In the genomic region with DNA sequence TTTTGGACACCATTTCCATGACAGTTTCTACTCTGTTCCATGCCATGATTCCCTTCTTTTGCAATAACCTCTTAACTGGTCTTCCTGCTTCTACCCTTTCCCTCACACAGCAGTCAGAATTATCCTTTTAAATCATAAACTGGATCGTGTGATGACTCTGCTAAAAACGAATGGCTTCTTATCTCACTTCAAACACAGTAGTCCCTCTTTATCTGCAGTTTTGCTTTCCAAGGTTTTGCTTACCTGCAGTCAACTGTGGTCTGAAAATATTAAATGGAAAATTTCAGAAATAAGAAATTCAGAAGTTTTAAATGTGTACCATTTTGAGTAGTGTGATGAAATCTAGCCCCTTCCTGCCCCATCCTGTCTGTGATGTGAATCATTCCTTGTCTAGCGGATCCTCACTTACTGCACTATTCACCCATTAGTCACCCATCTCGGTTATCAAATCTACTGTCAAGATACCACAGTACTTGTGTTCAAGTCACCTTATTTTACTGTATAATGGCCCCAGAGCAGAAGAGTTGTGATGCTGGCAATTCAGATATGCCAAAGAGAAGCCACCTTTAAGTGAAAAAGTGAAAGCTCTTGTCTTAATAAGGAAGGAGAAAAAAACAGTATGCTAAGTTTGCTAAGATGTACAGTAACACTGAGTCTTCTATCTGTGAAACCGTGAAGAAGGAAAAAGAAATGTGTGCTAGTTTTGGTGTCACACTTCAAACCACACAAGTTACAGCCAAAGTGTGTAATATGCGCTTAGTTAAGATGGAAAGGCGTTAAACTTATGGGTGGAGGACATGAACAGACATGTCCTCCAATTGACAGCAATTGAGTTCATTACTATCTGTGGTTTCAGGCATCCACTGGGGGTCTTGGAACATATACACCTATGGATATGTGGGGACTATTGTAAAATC, we compare ENCODE assay signal across 1 cellular context.
A peak's percentile ranks its signal among the peaks of the same experiment; 100 is the strongest.
TF ChIP-seq lines count a peak whose summit lies in the region.

No MANE protein-coding gene starts in this region.

TF ChIP-seq in K562, 482 proteins besides CTCF, POLR2A, EP300 and RAD21 (continued from another document and continues in another):
- TF ChIP-seq, protein P1, sequence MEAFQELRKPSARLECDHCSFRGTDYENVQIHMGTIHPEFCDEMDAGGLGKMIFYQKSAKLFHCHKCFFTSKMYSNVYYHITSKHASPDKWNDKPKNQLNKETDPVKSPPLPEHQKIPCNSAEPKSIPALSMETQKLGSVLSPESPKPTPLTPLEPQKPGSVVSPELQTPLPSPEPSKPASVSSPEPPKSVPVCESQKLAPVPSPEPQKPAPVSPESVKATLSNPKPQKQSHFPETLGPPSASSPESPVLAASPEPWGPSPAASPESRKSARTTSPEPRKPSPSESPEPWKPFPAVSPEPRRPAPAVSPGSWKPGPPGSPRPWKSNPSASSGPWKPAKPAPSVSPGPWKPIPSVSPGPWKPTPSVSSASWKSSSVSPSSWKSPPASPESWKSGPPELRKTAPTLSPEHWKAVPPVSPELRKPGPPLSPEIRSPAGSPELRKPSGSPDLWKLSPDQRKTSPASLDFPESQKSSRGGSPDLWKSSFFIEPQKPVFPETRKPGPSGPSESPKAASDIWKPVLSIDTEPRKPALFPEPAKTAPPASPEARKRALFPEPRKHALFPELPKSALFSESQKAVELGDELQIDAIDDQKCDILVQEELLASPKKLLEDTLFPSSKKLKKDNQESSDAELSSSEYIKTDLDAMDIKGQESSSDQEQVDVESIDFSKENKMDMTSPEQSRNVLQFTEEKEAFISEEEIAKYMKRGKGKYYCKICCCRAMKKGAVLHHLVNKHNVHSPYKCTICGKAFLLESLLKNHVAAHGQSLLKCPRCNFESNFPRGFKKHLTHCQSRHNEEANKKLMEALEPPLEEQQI (IDR thresholded peaks at IDR 0.05) = no peak
- no peak for TF ChIP-seq ZNF175 (CRISPR knock-in tag; IDR thresholded peaks at IDR 0.05; ENCODE audit: low read depth)
- TF ChIP-seq, protein P2, sequence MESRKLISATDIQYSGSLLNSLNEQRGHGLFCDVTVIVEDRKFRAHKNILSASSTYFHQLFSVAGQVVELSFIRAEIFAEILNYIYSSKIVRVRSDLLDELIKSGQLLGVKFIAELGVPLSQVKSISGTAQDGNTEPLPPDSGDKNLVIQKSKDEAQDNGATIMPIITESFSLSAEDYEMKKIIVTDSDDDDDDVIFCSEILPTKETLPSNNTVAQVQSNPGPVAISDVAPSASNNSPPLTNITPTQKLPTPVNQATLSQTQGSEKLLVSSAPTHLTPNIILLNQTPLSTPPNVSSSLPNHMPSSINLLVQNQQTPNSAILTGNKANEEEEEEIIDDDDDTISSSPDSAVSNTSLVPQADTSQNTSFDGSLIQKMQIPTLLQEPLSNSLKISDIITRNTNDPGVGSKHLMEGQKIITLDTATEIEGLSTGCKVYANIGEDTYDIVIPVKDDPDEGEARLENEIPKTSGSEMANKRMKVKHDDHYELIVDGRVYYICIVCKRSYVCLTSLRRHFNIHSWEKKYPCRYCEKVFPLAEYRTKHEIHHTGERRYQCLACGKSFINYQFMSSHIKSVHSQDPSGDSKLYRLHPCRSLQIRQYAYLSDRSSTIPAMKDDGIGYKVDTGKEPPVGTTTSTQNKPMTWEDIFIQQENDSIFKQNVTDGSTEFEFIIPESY (CRISPR knock-in tag; IDR thresholded peaks at IDR 0.05) = peak; percentile 69; the same call in 1 of the 2 replicates
- no peak for TF ChIP-seq XRCC3 (IDR thresholded peaks at IDR 0.05)
- TF ChIP-seq, protein P3, sequence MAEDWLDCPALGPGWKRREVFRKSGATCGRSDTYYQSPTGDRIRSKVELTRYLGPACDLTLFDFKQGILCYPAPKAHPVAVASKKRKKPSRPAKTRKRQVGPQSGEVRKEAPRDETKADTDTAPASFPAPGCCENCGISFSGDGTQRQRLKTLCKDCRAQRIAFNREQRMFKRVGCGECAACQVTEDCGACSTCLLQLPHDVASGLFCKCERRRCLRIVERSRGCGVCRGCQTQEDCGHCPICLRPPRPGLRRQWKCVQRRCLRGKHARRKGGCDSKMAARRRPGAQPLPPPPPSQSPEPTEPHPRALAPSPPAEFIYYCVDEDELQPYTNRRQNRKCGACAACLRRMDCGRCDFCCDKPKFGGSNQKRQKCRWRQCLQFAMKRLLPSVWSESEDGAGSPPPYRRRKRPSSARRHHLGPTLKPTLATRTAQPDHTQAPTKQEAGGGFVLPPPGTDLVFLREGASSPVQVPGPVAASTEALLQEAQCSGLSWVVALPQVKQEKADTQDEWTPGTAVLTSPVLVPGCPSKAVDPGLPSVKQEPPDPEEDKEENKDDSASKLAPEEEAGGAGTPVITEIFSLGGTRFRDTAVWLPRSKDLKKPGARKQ (CRISPR knock-in tag; IDR thresholded peaks at IDR 0.05) = no peak
- TF ChIP-seq KDM1A (IDR thresholded peaks at IDR 0.05) = no peak
- no peak for TF ChIP-seq SRSF7 (optimal IDR thresholded peaks at IDR 0.05; ENCODE audit: low read depth, low read length)
- peak; percentile 31 for TF ChIP-seq TAL1 (IDR thresholded peaks at IDR 0.05)
- peak in 1 of 2 experiments; percentile 30; a peak in 1 of 4 replicates for TF ChIP-seq TRIM24 (IDR thresholded peaks at IDR 0.05)
- no peak for TF ChIP-seq ESRRA (IDR thresholded peaks at IDR 0.05; ENCODE audit: borderline replicate concordance, low read depth)
- no peak for TF ChIP-seq RNF2 (IDR thresholded peaks at IDR 0.05)
- TF ChIP-seq IRF2 (CRISPR knock-in tag; IDR thresholded peaks at IDR 0.05) = no peak
- TF ChIP-seq, protein P4, sequence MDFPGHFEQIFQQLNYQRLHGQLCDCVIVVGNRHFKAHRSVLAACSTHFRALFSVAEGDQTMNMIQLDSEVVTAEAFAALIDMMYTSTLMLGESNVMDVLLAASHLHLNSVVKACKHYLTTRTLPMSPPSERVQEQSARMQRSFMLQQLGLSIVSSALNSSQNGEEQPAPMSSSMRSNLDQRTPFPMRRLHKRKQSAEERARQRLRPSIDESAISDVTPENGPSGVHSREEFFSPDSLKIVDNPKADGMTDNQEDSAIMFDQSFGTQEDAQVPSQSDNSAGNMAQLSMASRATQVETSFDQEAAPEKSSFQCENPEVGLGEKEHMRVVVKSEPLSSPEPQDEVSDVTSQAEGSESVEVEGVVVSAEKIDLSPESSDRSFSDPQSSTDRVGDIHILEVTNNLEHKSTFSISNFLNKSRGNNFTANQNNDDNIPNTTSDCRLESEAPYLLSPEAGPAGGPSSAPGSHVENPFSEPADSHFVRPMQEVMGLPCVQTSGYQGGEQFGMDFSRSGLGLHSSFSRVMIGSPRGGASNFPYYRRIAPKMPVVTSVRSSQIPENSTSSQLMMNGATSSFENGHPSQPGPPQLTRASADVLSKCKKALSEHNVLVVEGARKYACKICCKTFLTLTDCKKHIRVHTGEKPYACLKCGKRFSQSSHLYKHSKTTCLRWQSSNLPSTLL (IDR thresholded peaks at IDR 0.05) = no peak
- no peak for TF ChIP-seq HNRNPL (IDR thresholded peaks at IDR 0.05; ENCODE audit: low read depth, low read length)
- TF ChIP-seq ZNF324 (CRISPR knock-in tag; IDR thresholded peaks at IDR 0.05) = no peak
- TF ChIP-seq MYBL2 (IDR thresholded peaks at IDR 0.05; ENCODE audit: low read depth) = no peak
- no peak for TF ChIP-seq MYBL2 (CRISPR knock-in tag; IDR thresholded peaks at IDR 0.05; ENCODE audit: borderline replicate concordance)
- no peak for TF ChIP-seq RBM15 (IDR thresholded peaks at IDR 0.05; ENCODE audit: insufficient read depth, low read length)
- TF ChIP-seq, protein P5, sequence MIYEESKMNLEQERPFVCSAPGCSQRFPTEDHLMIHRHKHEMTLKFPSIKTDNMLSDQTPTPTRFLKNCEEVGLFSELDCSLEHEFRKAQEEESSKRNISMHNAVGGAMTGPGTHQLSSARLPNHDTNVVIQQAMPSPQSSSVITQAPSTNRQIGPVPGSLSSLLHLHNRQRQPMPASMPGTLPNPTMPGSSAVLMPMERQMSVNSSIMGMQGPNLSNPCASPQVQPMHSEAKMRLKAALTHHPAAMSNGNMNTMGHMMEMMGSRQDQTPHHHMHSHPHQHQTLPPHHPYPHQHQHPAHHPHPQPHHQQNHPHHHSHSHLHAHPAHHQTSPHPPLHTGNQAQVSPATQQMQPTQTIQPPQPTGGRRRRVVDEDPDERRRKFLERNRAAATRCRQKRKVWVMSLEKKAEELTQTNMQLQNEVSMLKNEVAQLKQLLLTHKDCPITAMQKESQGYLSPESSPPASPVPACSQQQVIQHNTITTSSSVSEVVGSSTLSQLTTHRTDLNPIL (CRISPR knock-in tag; IDR thresholded peaks at IDR 0.05) = no peak
- TF ChIP-seq, protein P6, sequence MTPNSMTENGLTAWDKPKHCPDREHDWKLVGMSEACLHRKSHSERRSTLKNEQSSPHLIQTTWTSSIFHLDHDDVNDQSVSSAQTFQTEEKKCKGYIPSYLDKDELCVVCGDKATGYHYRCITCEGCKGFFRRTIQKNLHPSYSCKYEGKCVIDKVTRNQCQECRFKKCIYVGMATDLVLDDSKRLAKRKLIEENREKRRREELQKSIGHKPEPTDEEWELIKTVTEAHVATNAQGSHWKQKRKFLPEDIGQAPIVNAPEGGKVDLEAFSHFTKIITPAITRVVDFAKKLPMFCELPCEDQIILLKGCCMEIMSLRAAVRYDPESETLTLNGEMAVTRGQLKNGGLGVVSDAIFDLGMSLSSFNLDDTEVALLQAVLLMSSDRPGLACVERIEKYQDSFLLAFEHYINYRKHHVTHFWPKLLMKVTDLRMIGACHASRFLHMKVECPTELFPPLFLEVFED (CRISPR knock-in tag; conservative IDR thresholded peaks at IDR 0.05) = no peak
- TF ChIP-seq, protein P7, sequence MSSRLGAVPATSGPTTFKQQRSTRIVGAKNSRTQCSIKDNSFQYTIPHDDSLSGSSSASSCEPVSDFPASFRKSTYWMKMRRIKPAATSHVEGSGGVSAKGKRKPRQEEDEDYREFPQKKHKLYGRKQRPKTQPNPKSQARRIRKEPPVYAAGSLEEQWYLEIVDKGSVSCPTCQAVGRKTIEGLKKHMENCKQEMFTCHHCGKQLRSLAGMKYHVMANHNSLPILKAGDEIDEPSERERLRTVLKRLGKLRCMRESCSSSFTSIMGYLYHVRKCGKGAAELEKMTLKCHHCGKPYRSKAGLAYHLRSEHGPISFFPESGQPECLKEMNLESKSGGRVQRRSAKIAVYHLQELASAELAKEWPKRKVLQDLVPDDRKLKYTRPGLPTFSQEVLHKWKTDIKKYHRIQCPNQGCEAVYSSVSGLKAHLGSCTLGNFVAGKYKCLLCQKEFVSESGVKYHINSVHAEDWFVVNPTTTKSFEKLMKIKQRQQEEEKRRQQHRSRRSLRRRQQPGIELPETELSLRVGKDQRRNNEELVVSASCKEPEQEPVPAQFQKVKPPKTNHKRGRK (tag; IDR thresholded peaks at IDR 0.05) = peak; percentile 30; the same call in 1 of the 2 replicates
- no peak for TF ChIP-seq ZNF561 (CRISPR knock-in tag; conservative IDR thresholded peaks at IDR 0.05)
- no peak for TF ChIP-seq ZNF75A (CRISPR knock-in tag; IDR thresholded peaks at IDR 0.05)
- TF ChIP-seq GTF2F1 (IDR thresholded peaks at IDR 0.05; ENCODE audit: low read depth, low read length) = no peak
- peak; percentile 77 for TF ChIP-seq DPF2 (IDR thresholded peaks at IDR 0.05)
- TF ChIP-seq, protein P8, sequence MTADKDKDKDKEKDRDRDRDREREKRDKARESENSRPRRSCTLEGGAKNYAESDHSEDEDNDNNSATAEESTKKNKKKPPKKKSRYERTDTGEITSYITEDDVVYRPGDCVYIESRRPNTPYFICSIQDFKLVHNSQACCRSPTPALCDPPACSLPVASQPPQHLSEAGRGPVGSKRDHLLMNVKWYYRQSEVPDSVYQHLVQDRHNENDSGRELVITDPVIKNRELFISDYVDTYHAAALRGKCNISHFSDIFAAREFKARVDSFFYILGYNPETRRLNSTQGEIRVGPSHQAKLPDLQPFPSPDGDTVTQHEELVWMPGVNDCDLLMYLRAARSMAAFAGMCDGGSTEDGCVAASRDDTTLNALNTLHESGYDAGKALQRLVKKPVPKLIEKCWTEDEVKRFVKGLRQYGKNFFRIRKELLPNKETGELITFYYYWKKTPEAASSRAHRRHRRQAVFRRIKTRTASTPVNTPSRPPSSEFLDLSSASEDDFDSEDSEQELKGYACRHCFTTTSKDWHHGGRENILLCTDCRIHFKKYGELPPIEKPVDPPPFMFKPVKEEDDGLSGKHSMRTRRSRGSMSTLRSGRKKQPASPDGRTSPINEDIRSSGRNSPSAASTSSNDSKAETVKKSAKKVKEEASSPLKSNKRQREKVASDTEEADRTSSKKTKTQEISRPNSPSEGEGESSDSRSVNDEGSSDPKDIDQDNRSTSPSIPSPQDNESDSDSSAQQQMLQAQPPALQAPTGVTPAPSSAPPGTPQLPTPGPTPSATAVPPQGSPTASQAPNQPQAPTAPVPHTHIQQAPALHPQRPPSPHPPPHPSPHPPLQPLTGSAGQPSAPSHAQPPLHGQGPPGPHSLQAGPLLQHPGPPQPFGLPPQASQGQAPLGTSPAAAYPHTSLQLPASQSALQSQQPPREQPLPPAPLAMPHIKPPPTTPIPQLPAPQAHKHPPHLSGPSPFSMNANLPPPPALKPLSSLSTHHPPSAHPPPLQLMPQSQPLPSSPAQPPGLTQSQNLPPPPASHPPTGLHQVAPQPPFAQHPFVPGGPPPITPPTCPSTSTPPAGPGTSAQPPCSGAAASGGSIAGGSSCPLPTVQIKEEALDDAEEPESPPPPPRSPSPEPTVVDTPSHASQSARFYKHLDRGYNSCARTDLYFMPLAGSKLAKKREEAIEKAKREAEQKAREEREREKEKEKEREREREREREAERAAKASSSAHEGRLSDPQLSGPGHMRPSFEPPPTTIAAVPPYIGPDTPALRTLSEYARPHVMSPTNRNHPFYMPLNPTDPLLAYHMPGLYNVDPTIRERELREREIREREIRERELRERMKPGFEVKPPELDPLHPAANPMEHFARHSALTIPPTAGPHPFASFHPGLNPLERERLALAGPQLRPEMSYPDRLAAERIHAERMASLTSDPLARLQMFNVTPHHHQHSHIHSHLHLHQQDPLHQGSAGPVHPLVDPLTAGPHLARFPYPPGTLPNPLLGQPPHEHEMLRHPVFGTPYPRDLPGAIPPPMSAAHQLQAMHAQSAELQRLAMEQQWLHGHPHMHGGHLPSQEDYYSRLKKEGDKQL (CRISPR knock-in tag; IDR thresholded peaks at IDR 0.05; ENCODE audit: borderline replicate concordance) = no peak
- TF ChIP-seq, protein P9, sequence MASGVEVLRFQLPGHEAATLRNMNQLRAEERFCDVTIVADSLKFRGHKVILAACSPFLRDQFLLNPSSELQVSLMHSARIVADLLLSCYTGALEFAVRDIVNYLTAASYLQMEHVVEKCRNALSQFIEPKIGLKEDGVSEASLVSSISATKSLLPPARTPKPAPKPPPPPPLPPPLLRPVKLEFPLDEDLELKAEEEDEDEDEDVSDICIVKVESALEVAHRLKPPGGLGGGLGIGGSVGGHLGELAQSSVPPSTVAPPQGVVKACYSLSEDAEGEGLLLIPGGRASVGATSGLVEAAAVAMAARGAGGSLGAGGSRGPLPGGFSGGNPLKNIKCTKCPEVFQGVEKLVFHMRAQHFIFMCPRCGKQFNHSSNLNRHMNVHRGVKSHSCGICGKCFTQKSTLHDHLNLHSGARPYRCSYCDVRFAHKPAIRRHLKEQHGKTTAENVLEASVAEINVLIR (CRISPR knock-in tag; IDR thresholded peaks at IDR 0.05) = no peak
- TF ChIP-seq ZNF668 (CRISPR knock-in tag; IDR thresholded peaks at IDR 0.05) = no peak
- no peak for TF ChIP-seq ZNF551 (CRISPR knock-in tag; IDR thresholded peaks at IDR 0.05)
- TF ChIP-seq NCOA2 (IDR thresholded peaks at IDR 0.05; ENCODE audit: partially characterized antibody in 2 of 2) = no peak
- TF ChIP-seq, protein P10, sequence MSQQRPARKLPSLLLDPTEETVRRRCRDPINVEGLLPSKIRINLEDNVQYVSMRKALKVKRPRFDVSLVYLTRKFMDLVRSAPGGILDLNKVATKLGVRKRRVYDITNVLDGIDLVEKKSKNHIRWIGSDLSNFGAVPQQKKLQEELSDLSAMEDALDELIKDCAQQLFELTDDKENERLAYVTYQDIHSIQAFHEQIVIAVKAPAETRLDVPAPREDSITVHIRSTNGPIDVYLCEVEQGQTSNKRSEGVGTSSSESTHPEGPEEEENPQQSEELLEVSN (IDR thresholded peaks at IDR 0.05; ENCODE audit: borderline replicate concordance in 1 of 2, extremely low read depth in 1 of 2, insufficient read depth in 1 of 2, insufficient read length in 1 of 2, low read depth in 1 of 2, low read length in 1 of 2, poor library complexity in 1 of 2, severe bottlenecking in 1 of 2) = no peak
